ENCODE assay signal across 21 cellular contexts in the genomic region with DNA sequence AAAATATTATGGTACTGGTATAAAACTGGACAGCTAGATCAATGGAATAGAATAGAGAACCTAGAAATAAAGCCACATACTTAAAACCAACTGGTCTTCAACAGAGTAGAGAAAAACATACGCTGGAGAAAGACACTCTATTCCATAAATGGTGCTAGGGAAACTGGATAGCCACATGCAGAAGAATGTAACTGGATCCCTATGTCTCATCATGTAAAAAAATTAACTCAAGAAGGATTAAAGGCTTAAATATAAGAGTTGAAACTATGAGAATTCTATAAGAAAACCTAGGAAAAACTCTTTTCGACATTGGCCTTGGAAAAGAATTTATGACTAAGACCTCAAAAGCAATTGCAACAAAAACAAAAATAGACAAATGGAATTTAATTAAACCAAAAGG.
DNase-seq lines count a peak whose midpoint lies in the region; ATAC-seq and TF ChIP-seq lines count a peak whose summit lies in the region.
"Had no signal": no experiment of that assay in that cellular context is flagged by ENCODE, and none has a peak within 500 bp of the region (broad histone marks: within the 10 kb centered on the region; RNA-seq: fewer than 3 reads in every experiment).

No MANE protein-coding gene starts in this region.

- no peaks in the 10 kb centered on the region for H3K9me2 ChIP-seq in SK-N-SH

- DNase-seq in SK-N-SH (no peak), amniotic stem cell (lab: John Stamatoyannopoulos, UW) (peak; percentile 32), fibroblast of villous mesenchyme (ENCODE audit: low read depth) (peak; percentile 12), smooth muscle cell (lab: John Stamatoyannopoulos, UW; ENCODE audit: unreplicated experiment) (no peak), 8988T (no peak), endodermal cell (no peak)
- DNase-seq: Calu3; CD4-positive, alpha-beta memory T cell; DMS53; GM23248; NCI-H1417 treated with DMSO at 0.1 percent for 48 hours; NCI-H187 treated with DMSO at 0.1 percent for 48 hours; NCI-H510A; NCI-H748 treated with DMSO at 0.1 percent for 48 hours; OCI-M1; SHP77 had no signal

- H4K20me1 ChIP-seq in SK-N-SH (ENCODE audit: insufficient read depth) (no peaks in the 10 kb centered on the region), smooth muscle cell (ENCODE audit: low read depth) (no peaks in the 10 kb centered on the region)
- H4K20me1 ChIP-seq: BLaER1 had no signal

- no peaks in the 10 kb centered on the region for H3K27me3 Mint-ChIP-seq in endodermal cell (ENCODE audit: insufficient read depth)
- H3K27me3 Mint-ChIP-seq: CD4-positive, alpha-beta memory T cell had no signal

- H3K36me3 Mint-ChIP-seq in endodermal cell (ENCODE audit: low read depth): no peaks in the 10 kb centered on the region
- H3K36me3 Mint-ChIP-seq: CD4-positive, alpha-beta memory T cell had no signal

- CTCF ChIA-PET in SK-N-SH (lab: Yijun Ruan, JAX): interaction anchor here (1.0 kb wide), 1 partner anchor 18 kb away, joined by 3 read pairs; no protein-coding TSS in a partner anchor

- H3F3A ChIP-seq in SK-N-SH (replicated peaks; ENCODE audit: insufficient read depth) (no peaks in the 10 kb centered on the region), smooth muscle cell (ENCODE audit: low read depth) (no peaks in the 10 kb centered on the region)

- H3K9me3 Mint-ChIP-seq in endodermal cell: peaks cover 5% of the 10 kb centered on the region

- H3K4me1 ChIP-seq in SK-N-SH (ENCODE audit: control insufficient read depth in 1 of 2, insufficient read depth in 2 of 2, low read depth in 1 of 2, low read length in 1 of 2) (no peaks in the 10 kb centered on the region), smooth muscle cell (ENCODE audit: low read depth) (no peaks in the 10 kb centered on the region), endodermal cell (ENCODE audit: control insufficient read depth, insufficient read depth, low read length) (no peaks in the 10 kb centered on the region)
- H3K4me1 ChIP-seq: BLaER1, HAP-1 had no signal

- no peaks in the 10 kb centered on the region for H3K36me3 ChIP-seq in SK-N-SH (replicated peaks in 1 of 2; ENCODE audit: control insufficient read depth in 1 of 2, insufficient read depth in 2 of 2, low read length in 1 of 2)
- no peaks in the 10 kb centered on the region for H3K36me3 ChIP-seq in smooth muscle cell (ENCODE audit: low read depth)
- H3K36me3 ChIP-seq in endodermal cell (ENCODE audit: control insufficient read depth, insufficient read depth, low read length): no peaks in the 10 kb centered on the region
- H3K36me3 ChIP-seq: BLaER1, HAP-1 had no signal

- no peak overlapping the region for H3K27ac ChIP-seq in SK-N-SH (ENCODE audit: low read depth in 2 of 2, low read length in 1 of 2)
- peak overlapping the region; percentile 54 for H3K27ac ChIP-seq in smooth muscle cell (ENCODE audit: low read depth)
- no peak overlapping the region for H3K27ac ChIP-seq in endodermal cell (ENCODE audit: low read depth, low read length)
- H3K27ac ChIP-seq: BLaER1, GM23248, SK-N-MC had no signal

- no peak for TF ChIP-seq RAD21 in SK-N-SH (IDR thresholded peaks at IDR 0.05; ENCODE audit: low read length)

- peak; percentile 51; the same call in 2 of the 3 replicates for ATAC-seq in SK-N-SH treated with all-trans-retinoic acid at 6 μM for 48 hours
- no peak for ATAC-seq in HG02763 (IDR thresholded peaks at IDR 0.05; ENCODE audit: unreplicated experiment)

- H3K4me3 ChIP-seq in SK-N-SH (ENCODE audit: low read depth in 2 of 2, low read length in 1 of 2): no peak overlapping the region
- H3K4me3 ChIP-seq in fibroblast of villous mesenchyme (ENCODE audit: low read depth, low read length): no peak overlapping the region
- no peak overlapping the region for H3K4me3 ChIP-seq in smooth muscle cell
- no peak overlapping the region for H3K4me3 ChIP-seq in endodermal cell (ENCODE audit: low read length)
- H3K4me3 ChIP-seq: BLaER1, GM23248, HAP-1, SK-N-MC had no signal

- H3K27ac Mint-ChIP-seq in endodermal cell: no peak overlapping the region
- H3K27ac Mint-ChIP-seq: CD4-positive, alpha-beta memory T cell had no signal

- H3K9ac ChIP-seq in SK-N-SH (no peak overlapping the region), smooth muscle cell (ENCODE audit: low read depth) (no peak overlapping the region), endodermal cell (ENCODE audit: extremely low read depth, low read length, poor library complexity, severe bottlenecking) (no peak overlapping the region)
- H3K9ac ChIP-seq: BLaER1, GM23248 had no signal

- no peak for TF ChIP-seq CTCF in SK-N-SH (IDR thresholded peaks at IDR 0.05)
- no peak for TF ChIP-seq CTCF in fibroblast of villous mesenchyme (IDR thresholded peaks at IDR 0.05; ENCODE audit: insufficient read depth, low read depth, low read length)
- TF ChIP-seq CTCF in smooth muscle cell (IDR thresholded peaks at IDR 0.05; ENCODE audit: borderline replicate concordance, insufficient read depth, poor library complexity, severe bottlenecking): no peak
- TF ChIP-seq CTCF in endodermal cell (conservative IDR thresholded peaks at IDR 0.05): no peak

- POLR2A ChIA-PET in SK-N-SH (lab: Yijun Ruan, JAX): no interaction called here

- H3K9me3 ChIP-seq in SK-N-SH (no peaks in the 10 kb centered on the region), smooth muscle cell (replicated peaks; ENCODE audit: low read depth) (no peaks in the 10 kb centered on the region), endodermal cell (ENCODE audit: control insufficient read depth, low read length) (no peaks in the 10 kb centered on the region)
- H3K9me3 ChIP-seq: HAP-1 had no signal

- no peak for TF ChIP-seq EP300 in SK-N-SH (IDR thresholded peaks at IDR 0.05; ENCODE audit: borderline replicate concordance in 1 of 2, low read depth in 1 of 2, low read length in 1 of 2)

- 79% methylated on average over 2 of the region's 2 CpGs for WGBS in SK-N-SH (ENCODE audit: low lambda C conversion rate)
- WGBS in smooth muscle cell (ENCODE audit: low lambda C conversion rate): 23% methylated on average over 2 of the region's 2 CpGs
- WGBS in endodermal cell (ENCODE audit: insufficient coverage in 1 of 2, insufficient read length in 1 of 2), 2 experiments: 97 to 100% methylated on average over 1 to 2 of the region's 2 CpGs

- H3K79me2 ChIP-seq in SK-N-SH (ENCODE audit: insufficient read depth) (no peaks in the 10 kb centered on the region), smooth muscle cell (ENCODE audit: low read depth) (no peaks in the 10 kb centered on the region)

- peaks cover 9% of the 10 kb centered on the region for H3K4me1 Mint-ChIP-seq in endodermal cell
- H3K4me1 Mint-ChIP-seq: CD4-positive, alpha-beta memory T cell had no signal

- H3K4me2 ChIP-seq in SK-N-SH (no peak overlapping the region), smooth muscle cell (peak overlapping the region; percentile 53)
- H3K4me2 ChIP-seq: BLaER1 had no signal

- no peak overlapping the region for H3K4me3 Mint-ChIP-seq in endodermal cell
- H3K4me3 Mint-ChIP-seq: CD4-positive, alpha-beta memory T cell had no signal

- H3K27me3 ChIP-seq in SK-N-SH (ENCODE audit: insufficient read depth): no peaks in the 10 kb centered on the region
- H3K27me3 ChIP-seq in smooth muscle cell (ENCODE audit: low read depth): no peaks in the 10 kb centered on the region
- H3K27me3 ChIP-seq in endodermal cell (ENCODE audit: control insufficient read depth, insufficient read depth, low read length, poor library complexity, severe bottlenecking): no peaks in the 10 kb centered on the region
- H3K27me3 ChIP-seq: BLaER1 had no signal

- no peak overlapping the region for H2AFZ ChIP-seq in SK-N-SH (ENCODE audit: low read depth)
- no peak overlapping the region for H2AFZ ChIP-seq in smooth muscle cell (ENCODE audit: low read depth)
- H2AFZ ChIP-seq: GM23248 had no signal

TF ChIP-seq in SK-N-SH treated with all-trans-retinoic acid at 6 μM for 48 hours, 23 proteins besides CTCF, POLR2A, EP300 and RAD21 (continues in another document):
- TF ChIP-seq, protein P1, sequence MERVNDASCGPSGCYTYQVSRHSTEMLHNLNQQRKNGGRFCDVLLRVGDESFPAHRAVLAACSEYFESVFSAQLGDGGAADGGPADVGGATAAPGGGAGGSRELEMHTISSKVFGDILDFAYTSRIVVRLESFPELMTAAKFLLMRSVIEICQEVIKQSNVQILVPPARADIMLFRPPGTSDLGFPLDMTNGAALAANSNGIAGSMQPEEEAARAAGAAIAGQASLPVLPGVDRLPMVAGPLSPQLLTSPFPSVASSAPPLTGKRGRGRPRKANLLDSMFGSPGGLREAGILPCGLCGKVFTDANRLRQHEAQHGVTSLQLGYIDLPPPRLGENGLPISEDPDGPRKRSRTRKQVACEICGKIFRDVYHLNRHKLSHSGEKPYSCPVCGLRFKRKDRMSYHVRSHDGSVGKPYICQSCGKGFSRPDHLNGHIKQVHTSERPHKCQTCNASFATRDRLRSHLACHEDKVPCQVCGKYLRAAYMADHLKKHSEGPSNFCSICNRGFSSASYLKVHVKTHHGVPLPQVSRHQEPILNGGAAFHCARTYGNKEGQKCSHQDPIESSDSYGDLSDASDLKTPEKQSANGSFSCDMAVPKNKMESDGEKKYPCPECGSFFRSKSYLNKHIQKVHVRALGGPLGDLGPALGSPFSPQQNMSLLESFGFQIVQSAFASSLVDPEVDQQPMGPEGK (CRISPR knock-in tag; IDR thresholded peaks at IDR 0.05; ENCODE audit: borderline replicate concordance): no peak
- TF ChIP-seq ZFP30 (CRISPR knock-in tag; IDR thresholded peaks at IDR 0.05) (no peak), BACH2 (CRISPR knock-in tag; IDR thresholded peaks at IDR 0.05; ENCODE audit: borderline replicate concordance) (no peak), PPARA (CRISPR knock-in tag; IDR thresholded peaks at IDR 0.05; ENCODE audit: borderline replicate concordance) (no peak)

TF ChIP-seq in SK-N-SH, 30 proteins besides CTCF, POLR2A, EP300 and RAD21:
- TF ChIP-seq GATA2 (CRISPR knock-in tag; IDR thresholded peaks at IDR 0.05): no peak
- TF ChIP-seq MXI1 (IDR thresholded peaks at IDR 0.05; ENCODE audit: low read depth, low read length): no peak

Comparison
In these comparisons a context has a peak if more than half of its experiments do, and no peak if none do; other contexts are left out.
1. DNase-seq: peak in amniotic stem cell (single experiment) and fibroblast of villous mesenchyme (single experiment); none in SK-N-SH (single experiment), smooth muscle cell (single experiment), 8988T (single experiment) and endodermal cell (single experiment).